Comparison of ENCODE assay signal across 8 cellular contexts in the genomic region with DNA sequence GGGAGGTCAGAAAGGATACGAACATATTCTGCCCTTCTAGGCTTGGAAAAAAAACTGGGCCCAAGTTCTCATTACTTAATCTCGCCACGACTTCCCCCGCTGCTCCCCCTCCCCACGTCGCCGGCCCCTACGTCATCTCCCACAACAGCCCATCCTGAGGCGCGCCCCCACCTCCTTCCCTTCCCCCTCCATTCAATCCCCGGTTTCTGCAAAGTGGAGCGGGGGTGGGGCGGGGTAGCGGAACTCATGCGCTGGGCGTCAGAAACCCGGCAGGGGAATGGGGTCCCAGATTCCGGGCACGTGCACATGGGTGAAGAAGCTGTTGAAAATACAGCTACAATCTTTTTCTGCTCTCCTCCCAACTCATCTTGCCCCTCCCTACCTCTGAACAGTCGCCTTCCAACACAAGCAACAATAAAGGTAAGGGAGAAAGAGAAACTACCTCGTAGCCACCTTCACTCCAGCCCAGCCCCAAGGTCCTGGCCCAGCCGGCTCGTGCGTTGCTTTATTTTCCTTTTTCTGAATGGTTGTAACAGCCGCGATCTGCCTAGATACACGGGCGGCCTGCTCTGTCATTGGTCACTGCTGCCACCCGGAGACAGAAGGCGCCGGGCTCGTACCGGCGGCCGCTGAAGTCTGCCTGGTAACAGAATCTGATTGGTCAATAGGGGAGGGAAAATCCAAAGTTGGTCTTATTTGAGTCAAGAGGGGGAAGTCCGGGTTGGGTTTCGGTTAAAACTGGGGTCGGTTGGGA. TPM values are rescaled to one million over a fixed set of nuclear protein-coding genes. Genes with fewer than 3 reads are reported as not detected.
DNase-seq lines count a peak whose midpoint lies in the region; ATAC-seq lines count a peak whose summit lies in the region.

A gene (minus strand): TSS at position 484 of the 754 bp plus-strand sequence. CDS start 932 bp downstream, outside the sequence.

- H3K27ac Mint-ChIP-seq in effector memory CD8-positive, alpha-beta T cell: peak within 1 kb of the TSS; percentile 99 to 100

- ATAC-seq in GM21360 (IDR thresholded peaks at IDR 0.05; ENCODE audit: unreplicated experiment): peak; percentile 83
- peak; percentile 91 for ATAC-seq in effector memory CD8-positive, alpha-beta T cell (replicated peaks)

- DNase-seq in COLO668 (lab: John Stamatoyannopoulos, UW; ENCODE audit: unreplicated experiment): peak; percentile 95
- DNase-seq in HT1080 (ENCODE audit: low read depth): peak; percentile 99
- peak; percentile 99 for DNase-seq in NOMO-1 treated with DMSO at 0.1 percent for 48 hours (lab: John Stamatoyannopoulos, UW; ENCODE audit: unreplicated experiment)
- peak; percentile 83 to 90 for DNase-seq in activated CD8-positive, alpha-beta memory T cell treated with anti-CD3 and anti-CD28 coated beads for 4 hours (ENCODE audit: low read depth in 2 of 2)
- peak; percentile 90 to 92 (median 92) for DNase-seq in effector memory CD8-positive, alpha-beta T cell
- peak; percentile 99 for DNase-seq in medulla oblongata (ENCODE audit: extremely low spot score)
- peak; percentile 83 for DNase-seq in stimulated activated CD8-positive, alpha-beta memory T cell treated with anti-CD3 and anti-CD28 coated beads, Interleukin-12 subunit alpha, Interleukin-12 subunit beta, amount 100 ng/mL, for 1 hour (ENCODE audit: low read depth)

- no peaks in the 10 kb centered on the region for H3K27me3 Mint-ChIP-seq in effector memory CD8-positive, alpha-beta T cell

- H3K9me3 Mint-ChIP-seq in effector memory CD8-positive, alpha-beta T cell: no peaks in the 10 kb centered on the region

- peaks cover 29% of the 10 kb centered on the region in 2 donors for H3K4me1 Mint-ChIP-seq in effector memory CD8-positive, alpha-beta T cell (ENCODE audit: low read depth in 2 of 2)

- peak within 1 kb of the TSS; percentile 98 to 99 for H3K4me3 Mint-ChIP-seq in effector memory CD8-positive, alpha-beta T cell

- peaks cover 46% of the 10 kb centered on the region for H3K36me3 Mint-ChIP-seq in effector memory CD8-positive, alpha-beta T cell (ENCODE audit: insufficient read depth)

RNA-seq across cellular contexts. Expression of the gene that starts here (rescaled TPM):
- 34.8 and 46.4 TPM in 2 replicates for total RNA-seq in HT1080 (2014; rRNA removed; shearing (Covaris generic))
- polyA plus RNA-seq in HT1080 (2015; cell fraction: cytosol; rRNA removed): 26.4 and 32.7 TPM in 2 replicates
- polyA plus RNA-seq in HT1080 (2015; cell fraction: nucleus; rRNA removed): 59.0 and 61.3 TPM in 2 replicates

Comparison
In these comparisons a context has a peak if more than half of its experiments do, and no peak if none do; other contexts are left out.
1. Peak in every context shown above with its lines: DNase-seq and ATAC-seq.